In genomic region chr2:211923019-211923418, GRCh38 we compare ENCODE assay signal across 22 cellular contexts.
A peak's percentile ranks its signal among the peaks of the same experiment; 100 is the strongest.
DNase-seq lines count a peak whose midpoint lies in the region; ATAC-seq, FAIRE-seq and TF ChIP-seq lines count a peak whose summit lies in the region.
"Had no signal": no experiment of that assay in that cellular context is flagged by ENCODE, and none has a peak within 500 bp of the region (broad histone marks: within the 10 kb centered on the region; RNA-seq: fewer than 3 reads in every experiment).

No MANE protein-coding gene starts in this region.

- TF ChIP-seq RAD21 in H1 (IDR thresholded peaks at IDR 0.05 in 1 of 2, conservative IDR thresholded peaks at IDR 0.05 in 1 of 2; ENCODE audit: low read depth in 2 of 2, low read length in 2 of 2), result no peak

- H4K20me1 ChIP-seq in GM23338 (replicated peaks; ENCODE audit: insufficient read depth) (no peaks in the 10 kb centered on the region), H1 (replicated peaks in 1 of 2; ENCODE audit: control insufficient read depth in 1 of 2, insufficient read depth in 2 of 2, low read length in 2 of 2) (no peaks in the 10 kb centered on the region)
- H4K20me1 ChIP-seq: BLaER1 treated with 17β-estradiol and CSF1 and Interleukin-3, amounts not matched to agents 10 nM and 100 nM had no signal

- H3K14ac ChIP-seq in H1 (ENCODE audit: insufficient read length), result no peak overlapping the region

- no peak overlapping the region for H2BK12ac ChIP-seq in H1 (ENCODE audit: low read depth, low read length)

- no peaks in the 10 kb centered on the region for H3F3A ChIP-seq in GM23338 (replicated peaks; ENCODE audit: low read depth)

- H3K9me3 Mint-ChIP-seq in GM23338 (no peaks in the 10 kb centered on the region), mesothelial cell of epicardium (peaks cover 4% of the 10 kb centered on the region)
- H3K9me3 Mint-ChIP-seq: CD4-positive, alpha-beta T cell had no signal

- H3K79me2 ChIP-seq in GM23338 (replicated peaks; ENCODE audit: insufficient read depth) (no peaks in the 10 kb centered on the region), H1 (ENCODE audit: control insufficient read depth in 1 of 2, insufficient read depth in 2 of 2, low read length in 2 of 2) (no peaks in the 10 kb centered on the region)

- H3K36me3 Mint-ChIP-seq in GM23338 (ENCODE audit: low read depth) (no peaks in the 10 kb centered on the region), mesothelial cell of epicardium (no peaks in the 10 kb centered on the region)
- H3K36me3 Mint-ChIP-seq: CD8-positive, alpha-beta T cell had no signal

- H2AFZ ChIP-seq in GM23338, result no peak overlapping the region
- H2AFZ ChIP-seq in H1 (ENCODE audit: low read length), result no peak overlapping the region

- DNase-seq in GM23338 (ENCODE audit: low spot score) (peak; percentile 49), H1 (ENCODE audit: low read depth in 1 of 2, low spot score in 2 of 2) (no peak), mesothelial cell of epicardium (ENCODE audit: low spot score in 2 of 2, unreplicated experiment in 2 of 2) (no peak), NCI-H2029 treated with DMSO at 0.1 percent for 48 hours (lab: John Stamatoyannopoulos, UW) (no peak)
- DNase-seq: AML-193; Caco-2; Calu3; CD4-positive, alpha-beta T cell; CD8-positive, alpha-beta T cell; DMS79; DND-41; EL; GDM1 had no signal

- H3K4me1 Mint-ChIP-seq in GM23338 (peaks cover 16% of the 10 kb centered on the region), mesothelial cell of epicardium (peaks cover 20% of the 10 kb centered on the region)
- H3K4me1 Mint-ChIP-seq: B cell had no signal

- no peak for TF ChIP-seq EP300 in H1 (IDR thresholded peaks at IDR 0.05; ENCODE audit: borderline replicate concordance in 1 of 2, low read depth in 2 of 2, low read length in 2 of 2)

- peaks cover 2% of the 10 kb centered on the region for H3K27me3 Mint-ChIP-seq in GM23338 (ENCODE audit: insufficient read depth, low read depth, poor library complexity)
- H3K27me3 Mint-ChIP-seq in mesothelial cell of epicardium (ENCODE audit: low read depth), result no peaks in the 10 kb centered on the region
- H3K27me3 Mint-ChIP-seq: B cell; CD4-positive, alpha-beta T cell had no signal

- H2AK5ac ChIP-seq in H1 (ENCODE audit: low read depth, low read length), result no peak overlapping the region

- H3K18ac ChIP-seq in H1 (ENCODE audit: extremely low read depth, low read length), result no peak overlapping the region

- H4K91ac ChIP-seq in H1 (replicated peaks; ENCODE audit: insufficient read length, low read length), result no peak overlapping the region

- H4K8ac ChIP-seq in H1 (ENCODE audit: extremely low read depth, insufficient read depth, low read length), result no peak overlapping the region

- POLR2A ChIA-PET in H1 (lab: Charles Lee; ENCODE audit: partially characterized antibody), result no interaction called here

- peak overlapping the region; percentile 77; the same call in 1 of the 2 replicates for H3K27ac Mint-ChIP-seq in GM23338
- H3K27ac Mint-ChIP-seq in mesothelial cell of epicardium, result peak overlapping the region; percentile 36
- H3K27ac Mint-ChIP-seq: B cell; CD4-positive, alpha-beta T cell; CD8-positive, alpha-beta T cell had no signal

- H3K9ac ChIP-seq in H1 (replicated peaks in 1 of 4; ENCODE audit: extremely low read depth in 1 of 4, low read depth in 3 of 4, low read length in 3 of 4), result no peak overlapping the region
- H3K9ac ChIP-seq: BLaER1 treated with 17β-estradiol and CSF1 and Interleukin-3, amounts not matched to agents 10 nM and 100 nM had no signal

- H3K9me2 ChIP-seq in GM23338 (ENCODE audit: insufficient read depth), result no peaks in the 10 kb centered on the region

- H2BK20ac ChIP-seq in H1 (ENCODE audit: low read length), result no peak overlapping the region

- TF ChIP-seq CTCF in GM23338 (conservative IDR thresholded peaks at IDR 0.05; ENCODE audit: low read depth in 2 of 2), result no peak
- TF ChIP-seq CTCF in H1 (IDR thresholded peaks at IDR 0.05; ENCODE audit: control extremely low read depth in 1 of 3, insufficient read depth in 1 of 3, low read depth in 1 of 3, low read length in 3 of 3), result no peak
- no peak for TF ChIP-seq CTCF in mesothelial cell of epicardium (IDR thresholded peaks at IDR 0.05; ENCODE audit: unreplicated experiment)

- H3K9me3 ChIP-seq in H1 (ENCODE audit: insufficient read depth in 2 of 2, low read depth in 1 of 2, low read length in 1 of 2), result no peaks in the 10 kb centered on the region
- H3K9me3 ChIP-seq: A549; BLaER1 treated with 17β-estradiol and CSF1 and Interleukin-3, amounts not matched to agents 10 nM and 100 nM; Caco-2 had no signal

- H3K4me3 ChIP-seq in GM23338 (no peak overlapping the region), H1 (ENCODE audit: extremely low read depth in 1 of 4, insufficient read depth in 2 of 4, low read depth in 3 of 4, low read length in 4 of 4) (no peak overlapping the region)
- H3K4me3 ChIP-seq: A549; BLaER1 treated with 17β-estradiol and CSF1 and Interleukin-3, amounts not matched to agents 10 nM and 100 nM; GM12878 had no signal

- H3K4me2 ChIP-seq in GM23338 (no peak overlapping the region), H1 (ENCODE audit: insufficient read depth in 1 of 2, low read depth in 2 of 2, low read length in 2 of 2) (no peak overlapping the region)
- H3K4me2 ChIP-seq: A549; BLaER1 treated with 17β-estradiol and CSF1 and Interleukin-3, amounts not matched to agents 10 nM and 100 nM had no signal

- H3K27me3 ChIP-seq in GM23338 (ENCODE audit: insufficient read depth) (no peaks in the 10 kb centered on the region), H1 (replicated peaks in 1 of 4; ENCODE audit: control insufficient read depth in 3 of 4, extremely low read depth in 1 of 4, insufficient read depth in 3 of 4, low read length in 3 of 4) (no peaks in the 10 kb centered on the region)
- H3K27me3 ChIP-seq: BLaER1 treated with 17β-estradiol and CSF1 and Interleukin-3, amounts not matched to agents 10 nM and 100 nM had no signal

- H3K27ac ChIP-seq in GM23338 (ENCODE audit: low read depth), result no peak overlapping the region; the same call in 1 of the 2 replicates
- no peak overlapping the region for H3K27ac ChIP-seq in H1 (ENCODE audit: low read depth, low read length)
- H3K27ac ChIP-seq: 22Rv1; A549; BLaER1 treated with 17β-estradiol and CSF1 and Interleukin-3, amounts not matched to agents 10 nM and 100 nM; C4-2B had no signal

- CTCF ChIA-PET in H1 (lab: Charles Lee; ENCODE audit: partially characterized antibody), result no interaction called here

- FAIRE-seq in H1 (lab: Jason Lieb, UNC), result no peak
- FAIRE-seq: A549, D721Med, GM12878, GM18507 had no signal

- no peak overlapping the region for H3K4ac ChIP-seq in H1 (replicated peaks; ENCODE audit: insufficient read length, low read depth, low read length)

- H3K56ac ChIP-seq in H1 (replicated peaks; ENCODE audit: insufficient read length, low read depth, low read length), result no peak overlapping the region

- no peaks in the 10 kb centered on the region for H3K23me2 ChIP-seq in H1 (ENCODE audit: low read depth, low read length)

- no peak overlapping the region for H2BK5ac ChIP-seq in H1 (ENCODE audit: low read depth, low read length)

- WGBS in H1 (ENCODE audit: extremely low coverage in 1 of 2, insufficient coverage in 1 of 2, insufficient read length in 1 of 2, insufficient replicate concordance in 2 of 2, low coverage in 1 of 2, low lambda C conversion rate in 2 of 2, missing lambda C conversion rate in 1 of 2), 2 experiments, result 82% methylated on average over 4 of the region's 4 CpGs; no CpG with 5 or more reads in 1 of the 2 experiments

- ATAC-seq in GM23338, result no peak
- no peak for ATAC-seq in HG03520 (IDR thresholded peaks at IDR 0.05; ENCODE audit: unreplicated experiment)
- ATAC-seq: A549; CD8-positive, alpha-beta T cell; GM12878 had no signal

- no peaks in the 10 kb centered on the region for H3K79me1 ChIP-seq in H1 (ENCODE audit: low read depth, low read length)

- H2BK120ac ChIP-seq in H1 (replicated peaks; ENCODE audit: low read depth, low read length), result no peak overlapping the region

- H3K23ac ChIP-seq in H1 (ENCODE audit: insufficient read length), result no peak overlapping the region

- H3K4me1 ChIP-seq in GM23338 (ENCODE audit: insufficient read depth) (no peaks in the 10 kb centered on the region; the same call in none of the 2 replicates), H1 (replicated peaks in 1 of 4; ENCODE audit: control insufficient read depth in 3 of 4, insufficient read depth in 4 of 4, low read length in 3 of 4) (no peaks in the 10 kb centered on the region)
- H3K4me1 ChIP-seq: A549, Caco-2 had no signal

- H3K36me3 ChIP-seq in GM23338 (ENCODE audit: insufficient read depth) (no peaks in the 10 kb centered on the region), H1 (ENCODE audit: control insufficient read depth in 2 of 4, insufficient read depth in 4 of 4, low read length in 3 of 4) (no peaks in the 10 kb centered on the region)
- H3K36me3 ChIP-seq: BLaER1 treated with 17β-estradiol and CSF1 and Interleukin-3, amounts not matched to agents 10 nM and 100 nM had no signal

- no peak overlapping the region for H3K4me3 Mint-ChIP-seq in GM23338
- H3K4me3 Mint-ChIP-seq in mesothelial cell of epicardium, result no peak overlapping the region
- H3K4me3 Mint-ChIP-seq: B cell; CD4-positive, alpha-beta T cell; CD8-positive, alpha-beta T cell had no signal

- no peak overlapping the region for H4K5ac ChIP-seq in H1 (ENCODE audit: insufficient read length, low read depth, low read length)

- no peak overlapping the region for H2BK15ac ChIP-seq in H1 (ENCODE audit: low read length)

- TF ChIP-seq POLR2A in H1 (IDR thresholded peaks at IDR 0.05; ENCODE audit: control extremely low read depth in 1 of 2, low read depth in 2 of 2, low read length in 2 of 2), result no peak

TF ChIP-seq in H1, 55 proteins besides CTCF, POLR2A, EP300 and RAD21:
- TF ChIP-seq TEAD4 (IDR thresholded peaks at IDR 0.05; ENCODE audit: low read depth, low read length), result peak; percentile 51; the same call in 1 of the 2 replicates
- no peak for TF ChIP-seq ATF2 (IDR thresholded peaks at IDR 0.05; ENCODE audit: low read length)
